ENCODE assay signal across 8 cellular contexts in the genomic region with DNA sequence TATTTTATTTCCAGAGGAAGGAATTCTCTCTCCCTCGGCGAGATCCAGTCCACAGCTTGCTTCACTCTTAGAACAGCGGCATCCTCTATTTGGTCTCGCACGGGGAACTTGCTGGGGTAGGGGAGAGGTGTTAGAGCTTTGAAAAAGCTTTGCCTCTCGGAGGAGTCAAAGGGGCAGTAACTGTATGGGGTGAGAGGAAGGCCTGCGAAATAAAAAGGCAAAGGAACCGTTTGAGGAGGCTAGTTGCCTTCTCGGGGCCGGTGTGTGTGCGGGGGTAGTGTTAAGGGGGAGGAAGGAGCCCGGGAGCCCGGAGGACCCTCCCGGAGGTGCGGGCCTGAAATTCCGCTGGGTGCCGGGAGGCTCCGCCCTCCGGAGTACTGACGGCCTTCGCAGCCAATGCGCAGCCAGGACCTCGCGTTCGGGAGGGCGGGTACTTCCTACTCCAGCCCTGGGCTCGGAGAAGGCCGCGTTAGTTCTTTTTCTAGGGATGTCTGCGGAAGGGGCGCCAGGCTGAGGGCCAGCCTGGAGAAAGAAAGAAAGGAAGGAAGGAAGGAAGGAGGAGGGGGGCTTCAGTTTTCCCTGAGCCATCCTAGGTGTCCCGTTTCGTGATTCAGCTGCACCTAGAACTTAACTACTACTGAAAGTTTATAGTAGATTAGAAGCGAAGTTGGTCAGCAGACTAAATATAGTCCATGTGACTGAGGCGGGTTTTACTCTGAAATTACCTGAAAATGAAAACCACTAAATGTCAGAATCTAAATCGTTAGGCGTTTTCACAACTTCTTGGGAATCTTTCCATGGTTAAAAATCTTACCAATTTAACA. TPM values are rescaled to one million over a fixed set of nuclear protein-coding genes. Genes with fewer than 3 reads are reported as not detected.
DNase-seq lines count a peak whose midpoint lies in the region; ATAC-seq and TF ChIP-seq lines count a peak whose summit lies in the region.

No MANE protein-coding gene starts in this region.

- no peaks in the 10 kb centered on the region for H3K9me3 Mint-ChIP-seq in stimulated activated naive CD8-positive, alpha-beta T cell treated with anti-CD3 and anti-CD28 coated beads, Interleukin-15, amount 100 ng/mL, for 72 hours

- no peaks in the 10 kb centered on the region for H3K27me3 Mint-ChIP-seq in stimulated activated naive CD8-positive, alpha-beta T cell treated with anti-CD3 and anti-CD28 coated beads, Interleukin-15, amount 100 ng/mL, for 72 hours

- TF ChIP-seq EP300 in neural cell (conservative IDR thresholded peaks at IDR 0.05; ENCODE audit: poor library complexity, severe bottlenecking), result no peak

- peak; percentile 76 for ATAC-seq in stimulated activated naive CD8-positive, alpha-beta T cell treated with anti-CD3 and anti-CD28 coated beads, Interleukin-15, amount 100 ng/mL, for 72 hours

- H3K27ac Mint-ChIP-seq in stimulated activated naive CD8-positive, alpha-beta T cell treated with anti-CD3 and anti-CD28 coated beads, Interleukin-15, amount 100 ng/mL, for 72 hours, result peak overlapping the region; percentile 97 to 99

- peaks cover 50% of the 10 kb centered on the region for H3K4me1 Mint-ChIP-seq in stimulated activated naive CD8-positive, alpha-beta T cell treated with anti-CD3 and anti-CD28 coated beads, Interleukin-15, amount 100 ng/mL, for 72 hours

- peak; percentile 28 for TF ChIP-seq RAD21 in neural cell (conservative IDR thresholded peaks at IDR 0.05)

- no peaks in the 10 kb centered on the region for H3K9me2 ChIP-seq in neural cell (ENCODE audit: insufficient read depth, low read length)

- no peaks in the 10 kb centered on the region for H3F3A ChIP-seq in neural cell (ENCODE audit: insufficient read depth, low read length, poor library complexity, severe bottlenecking)

- DNase-seq in GDM1 (lab: John Stamatoyannopoulos, UW), result peak; percentile 87
- DNase-seq in HCEC 1CT, result peak; percentile 88
- peak; percentile 95 for DNase-seq in MG63
- peak; percentile 80 for DNase-seq in activated effector memory CD4-positive, alpha-beta T cell treated with Interleukin-2 at 50 U/mL for 16 hours
- DNase-seq in fibroblast of the conjunctiva (ENCODE audit: low read depth), result peak; percentile 75
- peak; percentile 84 to 87 for DNase-seq in stimulated activated naive CD8-positive, alpha-beta T cell treated with anti-CD3 and anti-CD28 coated beads, Interleukin-15, amount 100 ng/mL, for 72 hours

- H3K36me3 ChIP-seq in MG63, result peaks cover 11% of the 10 kb centered on the region
- H3K36me3 ChIP-seq in neural cell (ENCODE audit: insufficient read depth, low read length), result no peaks in the 10 kb centered on the region

- TF ChIP-seq POLR2A in Raji (IDR thresholded peaks at IDR 0.05; ENCODE audit: insufficient read depth, low read depth, low read length), result peak; percentile 78

- peak overlapping the region; percentile 87 for H3K4me3 ChIP-seq in MG63
- peak overlapping the region; percentile 86 for H3K4me3 ChIP-seq in neural cell (ENCODE audit: low read length)

- H3K27me3 ChIP-seq in MG63 (no peaks in the 10 kb centered on the region), neural cell (ENCODE audit: insufficient read depth, low read depth, low read length) (no peaks in the 10 kb centered on the region)

- peak overlapping the region; percentile 97 to 100 for H3K4me3 Mint-ChIP-seq in stimulated activated naive CD8-positive, alpha-beta T cell treated with anti-CD3 and anti-CD28 coated beads, Interleukin-15, amount 100 ng/mL, for 72 hours

- no peak overlapping the region for H3K27ac ChIP-seq in neural cell (ENCODE audit: low read length)

- H3K9me3 ChIP-seq in MG63, result no peaks in the 10 kb centered on the region
- H3K9me3 ChIP-seq in neural cell (ENCODE audit: low read length), result no peaks in the 10 kb centered on the region

- H3K4me2 ChIP-seq in neural cell (ENCODE audit: low read length), result peak overlapping the region; percentile 98

- no peak for TF ChIP-seq CTCF in neural cell (IDR thresholded peaks at IDR 0.05; ENCODE audit: poor library complexity, severe bottlenecking)

- H4K20me1 ChIP-seq in neural cell (ENCODE audit: insufficient read depth), result no peaks in the 10 kb centered on the region

- peaks cover 41% of the 10 kb centered on the region for H3K79me2 ChIP-seq in neural cell (replicated peaks; ENCODE audit: insufficient read depth, low read length)

- peak overlapping the region; percentile 53 for H3K9ac ChIP-seq in neural cell (ENCODE audit: low read length)

- H2AFZ ChIP-seq in neural cell (ENCODE audit: low read depth, low read length), result peak overlapping the region; percentile 78

TF ChIP-seq in neural cell, 6 proteins besides CTCF, POLR2A, EP300 and RAD21:
- TF ChIP-seq TAF1 (IDR thresholded peaks at IDR 0.05; ENCODE audit: low read depth), result no peak
- peak; percentile 35 for TF ChIP-seq MXI1 (conservative IDR thresholded peaks at IDR 0.05; ENCODE audit: poor library complexity, severe bottlenecking)

RNA-seq across cellular contexts. Expression of a gene that starts 2.2 kb away (rescaled TPM):
- total RNA-seq in MG63 (2014; rRNA removed; shearing (Covaris generic); ENCODE audit: low replicate concordance), result 242 and 562 TPM in 2 replicates
- 2.6 and 3.3 TPM in 2 replicates for polyA plus RNA-seq in neural cell
- 11.2 and 12.6 TPM in 2 replicates for polyA minus RNA-seq in neural cell
